In genomic region chr11:65471410-65471762, GRCh38 we compare ENCODE assay signal across 8 cellular contexts. TPM values are rescaled to one million over a fixed set of nuclear protein-coding genes. Genes with fewer than 3 reads are reported as not detected.
A peak's percentile ranks its signal among the peaks of the same experiment; 100 is the strongest.
DNase-seq lines count a peak whose midpoint lies in the region; ATAC-seq and TF ChIP-seq lines count a peak whose summit lies in the region.

No MANE protein-coding gene starts in this region.

- TF ChIP-seq CTCF in sigmoid colon (IDR thresholded peaks at IDR 0.05): peak in 3 of 4 experiments; percentile 53 to 59 (median 56)

- H3K4me1 ChIP-seq in right cardiac atrium (ENCODE audit: control insufficient read depth, insufficient read depth, low read length) (peaks cover 11% of the 10 kb centered on the region), sigmoid colon (peaks cover 0 to 47% (median 32%) of the 10 kb centered on the region in 4 donors)

- H3K27ac ChIP-seq in right cardiac atrium (ENCODE audit: low read length) (peak overlapping the region; percentile 100), sigmoid colon (peak overlapping the region; percentile 92 to 100 (median 96))

- DNase-seq in stimulated activated CD4-positive, alpha-beta T cell treated with anti-CD3 and anti-CD28 coated beads, Interleukin-1b, Interleukin-23, amount 100 ng/mL, for 48 hours: peak; percentile 26
- DNase-seq in stimulated activated CD4-positive, alpha-beta T cell treated with anti-CD3 and anti-CD28 coated beads, Interleukin-12 subunit alpha, Interleukin-12 subunit beta, amount 100 ng/mL, for 4 hours: no peak
- DNase-seq in NCI-H460 (ENCODE audit: extremely low read depth, low read depth): peak; percentile 74
- peak in 45 of 58 donors; percentile 16 to 76 (median 48) for DNase-seq in anterior cingulate cortex (lab: John Stamatoyannopoulos, UW)
- DNase-seq in right cardiac atrium: peak; percentile 77 to 89 (median 86)
- peak; percentile 95 for DNase-seq in sigmoid colon
- DNase-seq in KG1 (lab: John Stamatoyannopoulos, UW): no peak
- no peak for DNase-seq in SIG-M5 (lab: John Stamatoyannopoulos, UW)

- no peak overlapping the region for H3K4me3 ChIP-seq in right cardiac atrium (ENCODE audit: low read length)
- peak overlapping the region; percentile 18 to 37 (median 24) for H3K4me3 ChIP-seq in sigmoid colon

- WGBS in right cardiac atrium: 2% methylated on average over 4 of the region's 4 CpGs
- WGBS in sigmoid colon, 2 donors: 8 to 26% methylated on average over 4 of the region's 4 CpGs

- intact Hi-C loops in right cardiac atrium (cut with DNase I): loop anchor here in 1 of 4 donors (5.0 kb wide), 1 partner anchor 36 kb away; no protein-coding TSS in a partner anchor
- intact Hi-C loops in sigmoid colon (cut with DNase I): loop anchor here (2.0 kb wide), 1 partner anchor 35 kb away; no protein-coding TSS in a partner anchor

- ATAC-seq in right cardiac atrium: peak; percentile 85 to 88

- peak in 2 of 4 donors; percentile 43 to 88 for TF ChIP-seq EP300 in sigmoid colon (IDR thresholded peaks at IDR 0.05)

- H3K9me3 ChIP-seq in right cardiac atrium (ENCODE audit: control insufficient read depth, low read length) (no peaks in the 10 kb centered on the region), sigmoid colon (no peaks in the 10 kb centered on the region)

- no peaks in the 10 kb centered on the region for H3K36me3 ChIP-seq in sigmoid colon

- no peaks in the 10 kb centered on the region for H3K27me3 ChIP-seq in right cardiac atrium (ENCODE audit: control insufficient read depth, insufficient read depth)
- no peaks in the 10 kb centered on the region for H3K27me3 ChIP-seq in sigmoid colon

- no peak for TF ChIP-seq POLR2A in sigmoid colon (IDR thresholded peaks at IDR 0.05)

RNA-seq across cellular contexts. Expression of gene MALAT1, which starts 27.5 kb away (rescaled TPM):
- total RNA-seq in NCI-H460 (2014; rRNA removed; shearing (Covaris generic)): 1,855 and 2,221 TPM in 2 replicates
- 153 and 329 TPM in 2 replicates for polyA plus RNA-seq in NCI-H460 (2014; cell fraction: nucleus; rRNA removed)
- total RNA-seq in right cardiac atrium (1,000 to 10,000 TPM; 3,773 to 5,353 (median 5,000) TPM), sigmoid colon (over 10,000 TPM; 10,511 to 32,672 (median 12,130) TPM)
- polyA plus RNA-seq in right cardiac atrium (1,948 TPM), sigmoid colon (1,000 to 10,000 TPM in 1 of 3 donors, 100 to 1,000 TPM in 1, 1 to 10 TPM in 1; 6.6 to 1,968 (median 374) TPM)

RNA-seq across cellular contexts. Expression of gene NEAT1, which starts 48.8 kb away (rescaled TPM):
- 50.1 and 58.2 TPM in 2 replicates for total RNA-seq in NCI-H460 (2014; rRNA removed; shearing (Covaris generic))
- 197 and 205 TPM in 2 replicates for polyA plus RNA-seq in NCI-H460 (2014; cell fraction: nucleus; rRNA removed)
- total RNA-seq in right cardiac atrium: 100 to 1,000 TPM; 346 to 441 (median 427) TPM
- 441 TPM for polyA plus RNA-seq in right cardiac atrium
- total RNA-seq in sigmoid colon: 100 to 1,000 TPM; 142 to 573 (median 268) TPM
- polyA plus RNA-seq in sigmoid colon: 100 to 1,000 TPM in 1 of 3 donors, 10 to 100 TPM in 2; 26.8 to 587 (median 78.7) TPM

RNA-seq across cellular contexts. Expression of gene SCYL1, which starts 53.5 kb away (rescaled TPM):
- total RNA-seq in NCI-H460 (2014; rRNA removed; shearing (Covaris generic)): 45.0 and 47.3 TPM in 2 replicates
- 50.8 and 65.1 TPM in 2 replicates for polyA plus RNA-seq in NCI-H460 (2014; cell fraction: nucleus; rRNA removed)
- 10 to 100 TPM; 59.9 to 65.2 (median 62.8) TPM for total RNA-seq in right cardiac atrium
- 56.6 TPM for polyA plus RNA-seq in right cardiac atrium
- total RNA-seq in sigmoid colon: 100 to 1,000 TPM in 1 of 4 donors, 10 to 100 TPM in 3; 67.1 to 100 (median 77.7) TPM
- polyA plus RNA-seq in sigmoid colon: 10 to 100 TPM; 57.3 to 66.1 (median 61.7) TPM

Comparison
In these comparisons a context has a peak if more than half of its experiments do, and no peak if none do; other contexts are left out.
1. DNase-seq: peak in stimulated activated CD4-positive, alpha-beta T cell treated with anti-CD3 and anti-CD28 coated beads, Interleukin-1b, Interleukin-23, amount 100 ng/mL, for 48 hours (single experiment), NCI-H460 (single experiment), anterior cingulate cortex (45 of 58), right cardiac atrium (3 of 3) and sigmoid colon (single experiment); none in stimulated activated CD4-positive, alpha-beta T cell treated with anti-CD3 and anti-CD28 coated beads, Interleukin-12 subunit alpha, Interleukin-12 subunit beta, amount 100 ng/mL, for 4 hours (single experiment), KG1 (single experiment) and SIG-M5 (single experiment).